8 cellular contexts compared by ENCODE assay signal in genomic region chr19:37507167-37507464, GRCh38. TPM values are rescaled to one million over a fixed set of nuclear protein-coding genes. Genes with fewer than 3 reads are reported as not detected.
DNase-seq lines count a peak whose midpoint lies in the region; ATAC-seq and TF ChIP-seq lines count a peak whose summit lies in the region.
"Had no signal": no experiment of that assay in that cellular context is flagged by ENCODE, and none has a peak within 500 bp of the region (broad histone marks: within the 10 kb centered on the region; RNA-seq: fewer than 3 reads in every experiment).

No MANE protein-coding gene starts in this region.

- DNase-seq in caudate nucleus (lab: John Stamatoyannopoulos, UW), result peak in 1 of 61 donors; percentile 41
- no peak for DNase-seq in lung (ENCODE audit: low spot score)
- no peak for DNase-seq in thyroid gland
- DNase-seq in hippocampal formation (lab: John Stamatoyannopoulos, UW), result no peak
- no peak for DNase-seq in activated T-cell treated with anti-CD3 and anti-CD28 coated beads, Interleukin-2, amount 50 U/mL, for 1 hour
- DNase-seq: MG63 had no signal

- ATAC-seq in lung (ENCODE audit: insufficient read depth, low FRiP score) (no peak), HG03460 (IDR thresholded peaks at IDR 0.05; ENCODE audit: unreplicated experiment) (no peak)

- peak overlapping the region; percentile 99 for H3K9ac ChIP-seq in HUES48 (ENCODE audit: low read depth, low read length)

- H3K9me3 ChIP-seq in HUES48 (ENCODE audit: control insufficient read depth, insufficient read depth, low read length) (no peaks in the 10 kb centered on the region; the same call in 1 of the 2 replicates), lung (ENCODE audit: control insufficient read depth in 2 of 2, insufficient read depth in 1 of 2, low read length in 1 of 2) (peaks cover 0 to 31% of the 10 kb centered on the region in 2 donors), thyroid gland (no peaks in the 10 kb centered on the region)

- H3K36me3 ChIP-seq in HUES48 (ENCODE audit: control insufficient read depth, insufficient read depth, low read length) (peaks cover 26% of the 10 kb centered on the region), lung (ENCODE audit: control insufficient read depth in 2 of 2, insufficient read depth in 2 of 2, low read length in 2 of 2) (peaks cover 3 to 5% of the 10 kb centered on the region in 2 donors), thyroid gland (peaks cover 0 to 11% of the 10 kb centered on the region in 2 donors)
- H3K36me3 ChIP-seq: MG63 had no signal

- 2 to 5% methylated on average over 9 of the region's 9 CpGs for WGBS in lung, 2 donors
- WGBS in thyroid gland, 2 donors, result 1 to 2% methylated on average over 9 of the region's 9 CpGs

- no peak for TF ChIP-seq POLR2A in thyroid gland (IDR thresholded peaks at IDR 0.05)

- no peaks in the 10 kb centered on the region for H3K27me3 ChIP-seq in HUES48 (ENCODE audit: control insufficient read depth, insufficient read depth, low read length)
- no peaks in the 10 kb centered on the region for H3K27me3 ChIP-seq in lung (ENCODE audit: control insufficient read depth, insufficient read depth)
- H3K27me3 ChIP-seq in thyroid gland, result no peaks in the 10 kb centered on the region
- H3K27me3 ChIP-seq: MG63 had no signal

- H3K27ac ChIP-seq in HUES48 (ENCODE audit: low read depth, low read length), result no peak overlapping the region
- peak overlapping the region; percentile 91 for H3K27ac ChIP-seq in caudate nucleus (ENCODE audit: low read depth, low read length)
- peak overlapping the region in 1 of 2 donors; percentile 84 for H3K27ac ChIP-seq in lung (ENCODE audit: low read depth in 1 of 2, low read length in 1 of 2)
- H3K27ac ChIP-seq in thyroid gland, result peak overlapping the region; percentile 90 to 97 (median 95)

- intact Hi-C loops in thyroid gland (cut with DNase I), result no loop called here

- H3K4me1 ChIP-seq in HUES48 (ENCODE audit: control insufficient read depth, insufficient read depth, low read length), result 0 out of 2 replicates have a peak, but pooled peaks cover 3% of the 10 kb centered on the region
- H3K4me1 ChIP-seq in lung (ENCODE audit: control insufficient read depth in 2 of 2, insufficient read depth in 2 of 2, low read length in 2 of 2), result peaks cover 2 to 4% of the 10 kb centered on the region in 2 donors
- H3K4me1 ChIP-seq in thyroid gland, result peaks cover 6 to 7% of the 10 kb centered on the region in 2 donors

- TF ChIP-seq CTCF in lung (IDR thresholded peaks at IDR 0.05; ENCODE audit: control extremely low read depth, extremely low read depth) (no peak), thyroid gland (IDR thresholded peaks at IDR 0.05) (no peak)

- peak overlapping the region; percentile 89 for H3K4me3 ChIP-seq in HUES48 (ENCODE audit: low read depth, low read length)
- peak overlapping the region; percentile 53 for H3K4me3 ChIP-seq in lung
- peak overlapping the region; percentile 49 to 81 (median 49) for H3K4me3 ChIP-seq in thyroid gland (replicated peaks in 1 of 3)
- H3K4me3 ChIP-seq: MG63 had no signal

RNA-seq across cellular contexts. Expression of gene ZNF793, which starts 0.4 kb away (rescaled TPM):
- total RNA-seq in lung (10 to 100 TPM in 1 of 2 donors, 1 to 10 TPM in 1; 5.3 to 15.8 TPM), thyroid gland (10 to 100 TPM in 2 of 4 donors, 1 to 10 TPM in 2; 8.7 to 11.3 (median 10.2) TPM)
- polyA plus RNA-seq in lung, result 1 to 10 TPM; 1.1 to 1.3 TPM

RNA-seq across cellular contexts. Expression of gene ZNF570, which starts 38.0 kb away (rescaled TPM):
- total RNA-seq in lung (1 to 10 TPM; 5.1 to 8.8 TPM), thyroid gland (10 to 100 TPM in 2 of 4 donors, 1 to 10 TPM in 2; 8.8 to 19.6 (median 12.9) TPM)
- 1 to 10 TPM; 1.1 to 1.6 TPM for polyA plus RNA-seq in lung

RNA-seq across cellular contexts. Expression of gene ZNF569, which starts 39.9 kb away (rescaled TPM):
- total RNA-seq in lung (10 to 100 TPM in 1 of 2 donors, 1 to 10 TPM in 1; 3.3 to 10.1 TPM), thyroid gland (10 to 100 TPM in 1 of 4 donors, 1 to 10 TPM in 3; 8.6 to 13.7 (median 9.7) TPM)
- polyA plus RNA-seq in lung, result 1 to 10 TPM; 1.2 to 1.9 TPM
